In the genomic region with DNA sequence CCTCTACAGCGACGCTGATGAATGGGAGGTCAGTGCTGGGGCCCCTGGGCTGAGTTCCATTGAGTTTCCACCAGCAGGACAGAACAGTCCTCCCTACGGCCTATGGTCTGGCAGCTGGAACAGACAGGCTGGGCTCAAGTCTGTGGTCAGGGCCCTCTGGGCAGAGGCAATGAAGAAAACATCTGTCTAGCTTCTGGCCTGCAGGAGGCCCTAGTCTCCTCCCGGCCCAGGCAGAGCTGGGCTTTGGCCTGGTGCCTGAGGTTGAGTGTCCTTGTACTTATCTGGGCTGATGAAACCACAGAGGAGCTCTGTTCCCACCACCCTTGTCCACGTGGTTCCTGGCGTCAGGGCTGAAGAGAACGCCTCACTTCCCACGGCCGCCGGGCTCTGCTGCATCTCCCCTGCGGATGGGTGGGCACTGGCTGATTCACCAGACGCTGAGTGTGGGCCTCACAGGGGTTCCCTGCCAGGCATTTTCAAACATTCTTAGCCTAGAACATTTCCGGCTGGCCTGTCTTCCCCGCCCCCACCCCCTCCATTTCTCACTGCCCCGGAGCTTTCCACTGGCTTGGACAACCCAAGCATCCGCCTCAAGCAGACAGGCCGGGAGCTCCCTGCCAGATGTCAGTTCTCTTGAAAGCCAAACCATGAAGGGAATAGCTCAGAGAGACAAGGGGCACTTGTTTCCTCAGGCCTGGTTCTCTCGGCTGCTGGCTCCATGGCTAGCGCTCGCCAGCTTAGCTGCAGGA, we compare ENCODE assay signal across 1 cellular context.
TF ChIP-seq lines count a peak whose summit lies in the region.

No MANE protein-coding gene starts in this region.

TF ChIP-seq in HepG2, 621 proteins besides CTCF, POLR2A, EP300 and RAD21 (continued from another document and continues in another):
- TF ChIP-seq SMC3 (IDR thresholded peaks at IDR 0.05; ENCODE audit: low read length) (peak; percentile 70), STAG1 (CRISPR knock-in tag; IDR thresholded peaks at IDR 0.05) (peak; percentile 87), ZNF180 (CRISPR knock-in tag; IDR thresholded peaks at IDR 0.05; ENCODE audit: borderline replicate concordance, low read depth) (no peak), GABPA (IDR thresholded peaks at IDR 0.05; ENCODE audit: low read depth, low read length) (no peak), GABPA (CRISPR knock-in tag; IDR thresholded peaks at IDR 0.05; ENCODE audit: low read depth) (peak; percentile 67), NFIC (IDR thresholded peaks at IDR 0.05; ENCODE audit: low read length) (no peak), ZBTB38 (CRISPR knock-in tag; IDR thresholded peaks at IDR 0.05) (peak; percentile 40; the same call in 1 of the 2 replicates), POGZ (CRISPR knock-in tag; IDR thresholded peaks at IDR 0.05) (0 out of 2 replicates have a peak, but pooled peaks have one; percentile 7), PTBP1 (IDR thresholded peaks at IDR 0.05; ENCODE audit: low read depth, low read length, poor library complexity, severe bottlenecking) (no peak), RCOR2 (CRISPR knock-in tag; IDR thresholded peaks at IDR 0.05) (peak; percentile 22), ZNF781 (CRISPR knock-in tag; IDR thresholded peaks at IDR 0.05; ENCODE audit: borderline replicate concordance, not compliant biosample characterization) (peak; percentile 42), ISL2 (CRISPR knock-in tag; IDR thresholded peaks at IDR 0.05) (peak; percentile 47; the same call in 1 of the 2 replicates), KLF9 (CRISPR knock-in tag; IDR thresholded peaks at IDR 0.05; ENCODE audit: low read depth) (peak; percentile 28; the same call in 1 of the 2 replicates), SMARCC2 (IDR thresholded peaks at IDR 0.05) (no peak), ZNF772 (CRISPR knock-in tag; IDR thresholded peaks at IDR 0.05) (peak; percentile 54; the same call in 1 of the 2 replicates), ZNF709 (CRISPR knock-in tag; IDR thresholded peaks at IDR 0.05) (peak; percentile 91; the same call in 1 of the 2 replicates), KDM4B (CRISPR knock-in tag; IDR thresholded peaks at IDR 0.05) (peak; percentile 85), MXD4 (CRISPR knock-in tag; IDR thresholded peaks at IDR 0.05) (peak; percentile 76), ZMYM4 (CRISPR knock-in tag; IDR thresholded peaks at IDR 0.05) (peak; percentile 90), MEIS2 (CRISPR knock-in tag; IDR thresholded peaks at IDR 0.05) (no peak), FOSL2 (CRISPR knock-in tag; IDR thresholded peaks at IDR 0.05) (peak; percentile 84), ZNF264 (CRISPR knock-in tag; IDR thresholded peaks at IDR 0.05) (0 out of 2 replicates have a peak, but pooled peaks have one; percentile 50), NCOA2 (CRISPR knock-in tag; IDR thresholded peaks at IDR 0.05) (peak; percentile 78), SMYD3 (CRISPR knock-in tag; IDR thresholded peaks at IDR 0.05) (0 out of 2 replicates have a peak, but pooled peaks have one; percentile 18)
- TF ChIP-seq, protein P1, sequence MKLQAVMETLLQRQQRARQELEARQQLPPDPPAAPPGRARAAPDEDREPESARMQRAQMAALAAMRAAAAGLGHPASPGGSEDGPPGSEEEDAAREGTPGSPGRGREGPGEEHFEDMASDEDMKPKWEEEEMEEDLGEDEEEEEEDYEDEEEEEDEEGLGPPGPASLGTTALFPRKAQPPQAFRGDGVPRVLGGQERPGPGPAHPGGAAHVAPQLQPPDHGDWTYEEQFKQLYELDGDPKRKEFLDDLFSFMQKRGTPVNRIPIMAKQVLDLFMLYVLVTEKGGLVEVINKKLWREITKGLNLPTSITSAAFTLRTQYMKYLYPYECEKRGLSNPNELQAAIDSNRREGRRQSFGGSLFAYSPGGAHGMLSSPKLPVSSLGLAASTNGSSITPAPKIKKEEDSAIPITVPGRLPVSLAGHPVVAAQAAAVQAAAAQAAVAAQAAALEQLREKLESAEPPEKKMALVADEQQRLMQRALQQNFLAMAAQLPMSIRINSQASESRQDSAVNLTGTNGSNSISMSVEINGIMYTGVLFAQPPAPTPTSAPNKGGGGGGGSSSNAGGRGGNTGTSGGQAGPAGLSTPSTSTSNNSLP (IDR thresholded peaks at IDR 0.05; ENCODE audit: low read depth, low read length), result no peak
- TF ChIP-seq, protein P2, sequence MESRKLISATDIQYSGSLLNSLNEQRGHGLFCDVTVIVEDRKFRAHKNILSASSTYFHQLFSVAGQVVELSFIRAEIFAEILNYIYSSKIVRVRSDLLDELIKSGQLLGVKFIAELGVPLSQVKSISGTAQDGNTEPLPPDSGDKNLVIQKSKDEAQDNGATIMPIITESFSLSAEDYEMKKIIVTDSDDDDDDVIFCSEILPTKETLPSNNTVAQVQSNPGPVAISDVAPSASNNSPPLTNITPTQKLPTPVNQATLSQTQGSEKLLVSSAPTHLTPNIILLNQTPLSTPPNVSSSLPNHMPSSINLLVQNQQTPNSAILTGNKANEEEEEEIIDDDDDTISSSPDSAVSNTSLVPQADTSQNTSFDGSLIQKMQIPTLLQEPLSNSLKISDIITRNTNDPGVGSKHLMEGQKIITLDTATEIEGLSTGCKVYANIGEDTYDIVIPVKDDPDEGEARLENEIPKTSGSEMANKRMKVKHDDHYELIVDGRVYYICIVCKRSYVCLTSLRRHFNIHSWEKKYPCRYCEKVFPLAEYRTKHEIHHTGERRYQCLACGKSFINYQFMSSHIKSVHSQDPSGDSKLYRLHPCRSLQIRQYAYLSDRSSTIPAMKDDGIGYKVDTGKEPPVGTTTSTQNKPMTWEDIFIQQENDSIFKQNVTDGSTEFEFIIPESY (CRISPR knock-in tag; IDR thresholded peaks at IDR 0.05), result no peak; the same call in 1 of the 2 replicates
- TF ChIP-seq, protein P3, sequence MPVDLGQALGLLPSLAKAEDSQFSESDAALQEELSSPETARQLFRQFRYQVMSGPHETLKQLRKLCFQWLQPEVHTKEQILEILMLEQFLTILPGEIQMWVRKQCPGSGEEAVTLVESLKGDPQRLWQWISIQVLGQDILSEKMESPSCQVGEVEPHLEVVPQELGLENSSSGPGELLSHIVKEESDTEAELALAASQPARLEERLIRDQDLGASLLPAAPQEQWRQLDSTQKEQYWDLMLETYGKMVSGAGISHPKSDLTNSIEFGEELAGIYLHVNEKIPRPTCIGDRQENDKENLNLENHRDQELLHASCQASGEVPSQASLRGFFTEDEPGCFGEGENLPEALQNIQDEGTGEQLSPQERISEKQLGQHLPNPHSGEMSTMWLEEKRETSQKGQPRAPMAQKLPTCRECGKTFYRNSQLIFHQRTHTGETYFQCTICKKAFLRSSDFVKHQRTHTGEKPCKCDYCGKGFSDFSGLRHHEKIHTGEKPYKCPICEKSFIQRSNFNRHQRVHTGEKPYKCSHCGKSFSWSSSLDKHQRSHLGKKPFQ (CRISPR knock-in tag; IDR thresholded peaks at IDR 0.05; ENCODE audit: insufficient replicate concordance), result no peak
- TF ChIP-seq, protein P4, sequence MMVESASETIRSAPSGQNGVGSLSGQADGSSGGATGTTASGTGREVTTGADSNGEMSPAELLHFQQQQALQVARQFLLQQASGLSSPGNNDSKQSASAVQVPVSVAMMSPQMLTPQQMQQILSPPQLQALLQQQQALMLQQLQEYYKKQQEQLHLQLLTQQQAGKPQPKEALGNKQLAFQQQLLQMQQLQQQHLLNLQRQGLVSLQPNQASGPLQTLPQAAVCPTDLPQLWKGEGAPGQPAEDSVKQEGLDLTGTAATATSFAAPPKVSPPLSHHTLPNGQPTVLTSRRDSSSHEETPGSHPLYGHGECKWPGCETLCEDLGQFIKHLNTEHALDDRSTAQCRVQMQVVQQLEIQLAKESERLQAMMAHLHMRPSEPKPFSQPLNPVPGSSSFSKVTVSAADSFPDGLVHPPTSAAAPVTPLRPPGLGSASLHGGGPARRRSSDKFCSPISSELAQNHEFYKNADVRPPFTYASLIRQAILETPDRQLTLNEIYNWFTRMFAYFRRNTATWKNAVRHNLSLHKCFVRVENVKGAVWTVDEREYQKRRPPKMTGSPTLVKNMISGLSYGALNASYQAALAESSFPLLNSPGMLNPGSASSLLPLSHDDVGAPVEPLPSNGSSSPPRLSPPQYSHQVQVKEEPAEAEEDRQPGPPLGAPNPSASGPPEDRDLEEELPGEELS (CRISPR knock-in tag; IDR thresholded peaks at IDR 0.05), result peak; percentile 58; the same call in 1 of the 2 replicates
- TF ChIP-seq, protein P5, sequence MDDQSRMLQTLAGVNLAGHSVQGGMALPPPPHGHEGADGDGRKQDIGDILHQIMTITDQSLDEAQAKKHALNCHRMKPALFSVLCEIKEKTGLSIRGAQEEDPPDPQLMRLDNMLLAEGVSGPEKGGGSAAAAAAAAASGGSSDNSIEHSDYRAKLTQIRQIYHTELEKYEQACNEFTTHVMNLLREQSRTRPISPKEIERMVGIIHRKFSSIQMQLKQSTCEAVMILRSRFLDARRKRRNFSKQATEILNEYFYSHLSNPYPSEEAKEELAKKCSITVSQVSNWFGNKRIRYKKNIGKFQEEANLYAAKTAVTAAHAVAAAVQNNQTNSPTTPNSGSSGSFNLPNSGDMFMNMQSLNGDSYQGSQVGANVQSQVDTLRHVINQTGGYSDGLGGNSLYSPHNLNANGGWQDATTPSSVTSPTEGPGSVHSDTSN (CRISPR knock-in tag; IDR thresholded peaks at IDR 0.05; ENCODE audit: borderline replicate concordance), result no peak
- TF ChIP-seq, protein P6, sequence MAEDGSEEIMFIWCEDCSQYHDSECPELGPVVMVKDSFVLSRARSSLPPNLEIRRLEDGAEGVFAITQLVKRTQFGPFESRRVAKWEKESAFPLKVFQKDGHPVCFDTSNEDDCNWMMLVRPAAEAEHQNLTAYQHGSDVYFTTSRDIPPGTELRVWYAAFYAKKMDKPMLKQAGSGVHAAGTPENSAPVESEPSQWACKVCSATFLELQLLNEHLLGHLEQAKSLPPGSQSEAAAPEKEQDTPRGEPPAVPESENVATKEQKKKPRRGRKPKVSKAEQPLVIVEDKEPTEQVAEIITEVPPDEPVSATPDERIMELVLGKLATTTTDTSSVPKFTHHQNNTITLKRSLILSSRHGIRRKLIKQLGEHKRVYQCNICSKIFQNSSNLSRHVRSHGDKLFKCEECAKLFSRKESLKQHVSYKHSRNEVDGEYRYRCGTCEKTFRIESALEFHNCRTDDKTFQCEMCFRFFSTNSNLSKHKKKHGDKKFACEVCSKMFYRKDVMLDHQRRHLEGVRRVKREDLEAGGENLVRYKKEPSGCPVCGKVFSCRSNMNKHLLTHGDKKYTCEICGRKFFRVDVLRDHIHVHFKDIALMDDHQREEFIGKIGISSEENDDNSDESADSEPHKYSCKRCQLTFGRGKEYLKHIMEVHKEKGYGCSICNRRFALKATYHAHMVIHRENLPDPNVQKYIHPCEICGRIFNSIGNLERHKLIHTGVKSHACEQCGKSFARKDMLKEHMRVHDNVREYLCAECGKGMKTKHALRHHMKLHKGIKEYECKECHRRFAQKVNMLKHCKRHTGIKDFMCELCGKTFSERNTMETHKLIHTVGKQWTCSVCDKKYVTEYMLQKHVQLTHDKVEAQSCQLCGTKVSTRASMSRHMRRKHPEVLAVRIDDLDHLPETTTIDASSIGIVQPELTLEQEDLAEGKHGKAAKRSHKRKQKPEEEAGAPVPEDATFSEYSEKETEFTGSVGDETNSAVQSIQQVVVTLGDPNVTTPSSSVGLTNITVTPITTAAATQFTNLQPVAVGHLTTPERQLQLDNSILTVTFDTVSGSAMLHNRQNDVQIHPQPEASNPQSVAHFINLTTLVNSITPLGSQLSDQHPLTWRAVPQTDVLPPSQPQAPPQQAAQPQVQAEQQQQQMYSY (CRISPR knock-in tag; IDR thresholded peaks at IDR 0.05), result no peak
- TF ChIP-seq, protein P7, sequence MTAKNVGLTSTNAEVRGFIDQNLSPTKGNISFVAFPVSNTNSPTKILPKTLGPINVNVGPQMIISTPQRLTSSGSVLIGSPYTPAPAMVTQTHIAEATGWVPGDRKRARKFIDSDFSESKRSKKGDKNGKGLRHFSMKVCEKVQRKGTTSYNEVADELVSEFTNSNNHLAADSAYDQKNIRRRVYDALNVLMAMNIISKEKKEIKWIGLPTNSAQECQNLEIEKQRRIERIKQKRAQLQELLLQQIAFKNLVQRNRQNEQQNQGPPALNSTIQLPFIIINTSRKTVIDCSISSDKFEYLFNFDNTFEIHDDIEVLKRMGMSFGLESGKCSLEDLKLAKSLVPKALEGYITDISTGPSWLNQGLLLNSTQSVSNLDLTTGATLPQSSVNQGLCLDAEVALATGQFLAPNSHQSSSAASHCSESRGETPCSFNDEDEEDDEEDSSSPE (CRISPR knock-in tag; IDR thresholded peaks at IDR 0.05), result peak; percentile 84
- TF ChIP-seq, protein P8, sequence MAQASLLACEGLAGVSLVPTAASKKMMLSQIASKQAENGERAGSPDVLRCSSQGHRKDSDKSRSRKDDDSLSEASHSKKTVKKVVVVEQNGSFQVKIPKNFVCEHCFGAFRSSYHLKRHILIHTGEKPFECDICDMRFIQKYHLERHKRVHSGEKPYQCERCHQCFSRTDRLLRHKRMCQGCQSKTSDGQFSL (CRISPR knock-in tag; IDR thresholded peaks at IDR 0.05), result no peak
- TF ChIP-seq, protein P9, sequence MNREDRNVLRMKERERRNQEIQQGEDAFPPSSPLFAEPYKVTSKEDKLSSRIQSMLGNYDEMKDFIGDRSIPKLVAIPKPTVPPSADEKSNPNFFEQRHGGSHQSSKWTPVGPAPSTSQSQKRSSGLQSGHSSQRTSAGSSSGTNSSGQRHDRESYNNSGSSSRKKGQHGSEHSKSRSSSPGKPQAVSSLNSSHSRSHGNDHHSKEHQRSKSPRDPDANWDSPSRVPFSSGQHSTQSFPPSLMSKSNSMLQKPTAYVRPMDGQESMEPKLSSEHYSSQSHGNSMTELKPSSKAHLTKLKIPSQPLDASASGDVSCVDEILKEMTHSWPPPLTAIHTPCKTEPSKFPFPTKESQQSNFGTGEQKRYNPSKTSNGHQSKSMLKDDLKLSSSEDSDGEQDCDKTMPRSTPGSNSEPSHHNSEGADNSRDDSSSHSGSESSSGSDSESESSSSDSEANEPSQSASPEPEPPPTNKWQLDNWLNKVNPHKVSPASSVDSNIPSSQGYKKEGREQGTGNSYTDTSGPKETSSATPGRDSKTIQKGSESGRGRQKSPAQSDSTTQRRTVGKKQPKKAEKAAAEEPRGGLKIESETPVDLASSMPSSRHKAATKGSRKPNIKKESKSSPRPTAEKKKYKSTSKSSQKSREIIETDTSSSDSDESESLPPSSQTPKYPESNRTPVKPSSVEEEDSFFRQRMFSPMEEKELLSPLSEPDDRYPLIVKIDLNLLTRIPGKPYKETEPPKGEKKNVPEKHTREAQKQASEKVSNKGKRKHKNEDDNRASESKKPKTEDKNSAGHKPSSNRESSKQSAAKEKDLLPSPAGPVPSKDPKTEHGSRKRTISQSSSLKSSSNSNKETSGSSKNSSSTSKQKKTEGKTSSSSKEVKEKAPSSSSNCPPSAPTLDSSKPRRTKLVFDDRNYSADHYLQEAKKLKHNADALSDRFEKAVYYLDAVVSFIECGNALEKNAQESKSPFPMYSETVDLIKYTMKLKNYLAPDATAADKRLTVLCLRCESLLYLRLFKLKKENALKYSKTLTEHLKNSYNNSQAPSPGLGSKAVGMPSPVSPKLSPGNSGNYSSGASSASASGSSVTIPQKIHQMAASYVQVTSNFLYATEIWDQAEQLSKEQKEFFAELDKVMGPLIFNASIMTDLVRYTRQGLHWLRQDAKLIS (CRISPR knock-in tag; IDR thresholded peaks at IDR 0.05), result no peak
- TF ChIP-seq, protein P10, sequence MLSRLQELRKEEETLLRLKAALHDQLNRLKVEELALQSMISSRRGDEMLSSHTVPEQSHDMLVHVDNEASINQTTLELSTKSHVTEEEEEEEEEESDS (CRISPR knock-in tag; IDR thresholded peaks at IDR 0.05; ENCODE audit: borderline replicate concordance), result no peak
- TF ChIP-seq, protein P11, sequence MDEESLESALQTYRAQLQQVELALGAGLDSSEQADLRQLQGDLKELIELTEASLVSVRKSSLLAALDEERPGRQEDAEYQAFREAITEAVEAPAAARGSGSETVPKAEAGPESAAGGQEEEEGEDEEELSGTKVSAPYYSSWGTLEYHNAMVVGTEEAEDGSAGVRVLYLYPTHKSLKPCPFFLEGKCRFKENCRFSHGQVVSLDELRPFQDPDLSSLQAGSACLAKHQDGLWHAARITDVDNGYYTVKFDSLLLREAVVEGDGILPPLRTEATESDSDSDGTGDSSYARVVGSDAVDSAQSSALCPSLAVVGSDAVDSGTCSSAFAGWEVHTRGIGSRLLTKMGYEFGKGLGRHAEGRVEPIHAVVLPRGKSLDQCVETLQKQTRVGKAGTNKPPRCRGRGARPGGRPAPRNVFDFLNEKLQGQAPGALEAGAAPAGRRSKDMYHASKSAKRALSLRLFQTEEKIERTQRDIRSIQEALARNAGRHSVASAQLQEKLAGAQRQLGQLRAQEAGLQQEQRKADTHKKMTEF (CRISPR knock-in tag; IDR thresholded peaks at IDR 0.05), result 0 out of 2 replicates have a peak, but pooled peaks have one; percentile 28
